ENCODE assay signal across 26 cellular contexts in genomic region chr11:22430286-22430685, GRCh38.
"Had no signal": no experiment of that assay in that cellular context is flagged by ENCODE, and none has a peak within 500 bp of the region (broad histone marks: within the 10 kb centered on the region; RNA-seq: fewer than 3 reads in every experiment).

No MANE protein-coding gene starts in this region.

- H3K4me3 ChIP-seq: ascending aorta, MG63, SJSA1 had no signal

- H3K27ac Mint-ChIP-seq: activated naive CD4-positive, alpha-beta T cell treated with anti-CD3 and anti-CD28 coated beads, Interleukin-2, amount 50 U/mL, for 72 hours; activated naive CD8-positive, alpha-beta T cell treated with anti-CD3 and anti-CD28 coated beads, Interleukin-2, amount 50 U/mL, for 24 hours; T-helper 1 cell treated with Interleukin-12 subunit alpha and Interleukin-12 subunit beta and Interleukin-4 antibody, amounts not matched to agents 30 μg/mL and 1 μg/mL, for 36 hours had no signal

- H3K36me3 ChIP-seq: ascending aorta, MG63, SJSA1 had no signal

- H3K4me3 Mint-ChIP-seq: activated naive CD8-positive, alpha-beta T cell treated with anti-CD3 and anti-CD28 coated beads, Interleukin-2, amount 50 U/mL, for 24 hours; activated T-cell treated with anti-CD3 and anti-CD28 coated beads, Interleukin-2, amount 50 U/mL, for 4 hours; central memory CD8-positive, alpha-beta T cell; T-helper 1 cell treated with Interleukin-12 subunit alpha and Interleukin-12 subunit beta and Interleukin-4 antibody, amounts not matched to agents 30 μg/mL and 1 μg/mL, for 36 hours had no signal

- H3K36me3 Mint-ChIP-seq: brain had no signal

- ATAC-seq: activated CD4-positive, CD25-positive, alpha-beta regulatory T cell treated with anti-CD3 and anti-CD28 coated beads, Interleukin-2, amount 50 U/mL, for 24 hours; activated naive CD4-positive, alpha-beta T cell treated with anti-CD3 and anti-CD28 coated beads, Interleukin-2, amount 50 U/mL, for 72 hours; activated naive CD8-positive, alpha-beta T cell treated with anti-CD3 and anti-CD28 coated beads, Interleukin-2, amount 50 U/mL, for 24 hours; activated T-cell treated with anti-CD3 and anti-CD28 coated beads, Interleukin-2, amount 50 U/mL, for 4 hours; Panc1 had no signal

- H3K9ac ChIP-seq: KMS-11 had no signal

- H3K9me3 ChIP-seq: ascending aorta, MG63, SJSA1 had no signal

- H3K4me1 ChIP-seq: ascending aorta, SJSA1 had no signal

- DNase-seq: activated CD4-positive, alpha-beta T cell treated with anti-CD3 and anti-CD28 coated beads for 4 hours; activated CD4-positive, alpha-beta T cell treated with anti-CD3 and anti-CD28 coated beads, Interleukin-2, amount 50 U/mL, for 48 hours; activated effector memory CD4-positive, alpha-beta T cell treated with anti-CD3 and anti-CD28 coated beads, Interleukin-2, amount 50 U/mL, for 16 hours; activated naive CD4-positive, alpha-beta T cell treated with Interleukin-2 at 50 U/mL for 16 hours; activated naive CD8-positive, alpha-beta T cell treated with anti-CD3 and anti-CD28 coated beads, Interleukin-2, amount 50 U/mL, for 24 hours; activated T-cell treated with anti-CD3 and anti-CD28 coated beads, Interleukin-2, amount 50 U/mL, for 4 hours; amniotic stem cell; MG63; MV-4-11; NCI-H1436 treated with DMSO at 0.1 percent for 48 hours; NCI-H1930; NCI-H226; NCI-H510A; NCI-H526 treated with DMSO at 0.1 percent for 48 hours; NK-92 treated with Interleukin-12 subunit alpha and Interleukin-12 subunit beta, amount 100 ng/mL, for 24 hours; OCI-M1; SHP77 had no signal

- H3K9me3 Mint-ChIP-seq: activated naive CD8-positive, alpha-beta T cell treated with anti-CD3 and anti-CD28 coated beads, Interleukin-2, amount 50 U/mL, for 24 hours; activated T-cell treated with anti-CD3 and anti-CD28 coated beads, Interleukin-2, amount 50 U/mL, for 4 hours; T-helper 1 cell treated with Interleukin-12 subunit alpha and Interleukin-12 subunit beta and Interleukin-4 antibody, amounts not matched to agents 30 μg/mL and 1 μg/mL, for 36 hours had no signal

- H3K27ac ChIP-seq: ascending aorta, KMS-11, SJSA1 had no signal
